In the genomic region with DNA sequence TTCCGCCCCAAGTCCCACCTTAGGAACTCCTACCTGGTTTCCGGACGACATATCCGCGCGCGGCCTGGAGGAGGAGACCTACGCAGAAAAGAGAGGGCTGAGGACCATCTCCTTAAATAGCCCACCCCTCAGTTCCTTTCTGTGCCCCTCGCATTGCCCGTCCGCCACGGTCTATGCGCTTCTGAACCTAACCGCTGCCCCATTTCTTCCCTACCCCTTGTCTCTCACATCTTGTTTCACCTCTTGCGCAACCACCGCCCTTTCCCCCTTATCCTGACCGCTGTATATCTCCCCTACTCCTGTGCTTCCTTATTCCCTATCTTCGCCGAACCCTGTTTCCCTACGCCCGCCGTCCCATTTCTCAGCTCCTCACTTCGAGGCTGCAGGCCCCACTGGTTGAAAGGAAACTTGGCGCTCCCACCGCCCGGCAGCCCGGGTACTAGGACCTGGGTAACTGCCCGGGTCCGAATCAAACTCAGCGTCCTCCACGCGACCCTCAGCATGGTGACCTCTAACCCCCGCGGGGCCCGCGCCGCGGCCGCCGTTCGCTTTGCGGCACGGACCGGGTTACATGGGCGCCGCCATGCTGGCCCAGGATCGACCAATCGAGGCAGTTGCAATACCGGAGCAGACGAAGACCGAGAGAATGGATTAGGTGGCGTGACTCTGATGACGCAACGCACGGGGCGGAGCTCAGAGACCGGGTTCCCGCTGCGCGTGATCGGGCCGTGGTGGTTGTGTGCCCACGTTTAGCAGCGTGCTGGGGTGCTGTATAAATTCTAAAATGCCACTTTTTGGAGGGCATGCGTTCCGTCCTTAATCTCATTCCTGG, we compare ENCODE assay signal across 1 cellular context.
TF ChIP-seq lines count a peak whose summit lies in the region.

MRPS15 (minus strand) TSS at position 612 of the 832 bp plus-strand sequence; CDS start at position 503, 109 bp downstream.

TF ChIP-seq in GM12878, 131 proteins besides CTCF, POLR2A, EP300 and RAD21 (continued from another document and continues in another):
- TF ChIP-seq BCL11A (IDR thresholded peaks at IDR 0.05; ENCODE audit: low read depth, low read length) (peak; percentile 25; the same call in 1 of the 2 replicates), POLR2AphosphoS5 (IDR thresholded peaks at IDR 0.05; ENCODE audit: low read length) (peak; percentile 95), SMC3 (IDR thresholded peaks at IDR 0.05; ENCODE audit: borderline replicate concordance, low read length) (no peak), MEF2A (IDR thresholded peaks at IDR 0.05; ENCODE audit: insufficient read depth, low read depth, low read length) (0 out of 2 replicates have a peak, but pooled peaks have one; percentile 40), SMAD5 (IDR thresholded peaks at IDR 0.05; ENCODE audit: low read depth) (peak; percentile 45; the same call in 1 of the 2 replicates), PML (IDR thresholded peaks at IDR 0.05; ENCODE audit: low read length) (no peak; the same call in 1 of the 2 replicates), HDAC2 (IDR thresholded peaks at IDR 0.05) (peak; percentile 99), YBX1 (IDR thresholded peaks at IDR 0.05) (0 out of 2 replicates have a peak, but pooled peaks have one; percentile 14), NFYA (IDR thresholded peaks at IDR 0.05; ENCODE audit: borderline replicate concordance, low read depth, low read length) (no peak), SKIL (IDR thresholded peaks at IDR 0.05; ENCODE audit: low read depth, poor library complexity, severe bottlenecking) (no peak), PAX8 (IDR thresholded peaks at IDR 0.05) (no peak), PAX5 (IDR thresholded peaks at IDR 0.05; ENCODE audit: borderline replicate concordance, low read depth, low read length) (peak; percentile 78; the same call in 1 of the 2 replicates), TCF7 (IDR thresholded peaks at IDR 0.05; ENCODE audit: borderline replicate concordance) (peak; percentile 29; the same call in 1 of the 2 replicates), MEF2B (IDR thresholded peaks at IDR 0.05; ENCODE audit: partially characterized antibody, poor library complexity, severe bottlenecking) (peak; percentile 21), HSF1 (IDR thresholded peaks at IDR 0.05; ENCODE audit: low read depth, low read length) (no peak), RCOR1 (conservative IDR thresholded peaks at IDR 0.05; ENCODE audit: low read depth, low read length) (peak; percentile 34; the same call in 1 of the 2 replicates), NRF1 (conservative IDR thresholded peaks at IDR 0.05; ENCODE audit: low read depth, low read length) (peak; percentile 23; the same call in 1 of the 2 replicates), SIN3A (IDR thresholded peaks at IDR 0.05; ENCODE audit: low read depth, low read length) (peak; percentile 94), RFX5 (IDR thresholded peaks at IDR 0.05; ENCODE audit: low read depth, low read length) (no peak; the same call in 1 of the 2 replicates), JUNB (IDR thresholded peaks at IDR 0.05) (no peak), POLR2AphosphoS2 (IDR thresholded peaks at IDR 0.05; ENCODE audit: low read depth, low read length) (peak; percentile 99), E2F8 (IDR thresholded peaks at IDR 0.05; ENCODE audit: low read depth, partially characterized antibody) (peak; percentile 55), EGR1 (IDR thresholded peaks at IDR 0.05; ENCODE audit: borderline replicate concordance in 1 of 2, low read depth in 2 of 2, low read length in 2 of 2) (peak in 1 of 2 experiments; percentile 52; a peak in 1 of 3 replicates), REST (IDR thresholded peaks at IDR 0.05; ENCODE audit: low read depth, low read length) (no peak), SP1 (IDR thresholded peaks at IDR 0.05; ENCODE audit: low read depth, low read length) (peak; percentile 84), EZH2 (IDR thresholded peaks at IDR 0.05; ENCODE audit: borderline replicate concordance, control insufficient read depth, low read depth, low read length) (no peak), TBL1XR1 (IDR thresholded peaks at IDR 0.05; ENCODE audit: low read depth, low read length) (peak; percentile 72; the same call in 1 of the 2 replicates), KDM1A (IDR thresholded peaks at IDR 0.05; ENCODE audit: borderline replicate concordance) (no peak), IRF3 (IDR thresholded peaks at IDR 0.05) (no peak), NFXL1 (IDR thresholded peaks at IDR 0.05; ENCODE audit: borderline replicate concordance) (0 out of 2 replicates have a peak, but pooled peaks have one; percentile 32), ZNF24 (IDR thresholded peaks at IDR 0.05) (peak; percentile 24; the same call in 1 of the 2 replicates), ZNF384 (IDR thresholded peaks at IDR 0.05; ENCODE audit: borderline replicate concordance, low read depth, low read length) (no peak), ZBTB40 (IDR thresholded peaks at IDR 0.05; ENCODE audit: borderline replicate concordance) (peak; percentile 31; the same call in 1 of the 2 replicates), CHD2 (IDR thresholded peaks at IDR 0.05; ENCODE audit: borderline replicate concordance, low read depth, low read length) (peak; percentile 67; the same call in 1 of the 2 replicates), ZSCAN29 (IDR thresholded peaks at IDR 0.05) (no peak)
- TF ChIP-seq, protein P1, sequence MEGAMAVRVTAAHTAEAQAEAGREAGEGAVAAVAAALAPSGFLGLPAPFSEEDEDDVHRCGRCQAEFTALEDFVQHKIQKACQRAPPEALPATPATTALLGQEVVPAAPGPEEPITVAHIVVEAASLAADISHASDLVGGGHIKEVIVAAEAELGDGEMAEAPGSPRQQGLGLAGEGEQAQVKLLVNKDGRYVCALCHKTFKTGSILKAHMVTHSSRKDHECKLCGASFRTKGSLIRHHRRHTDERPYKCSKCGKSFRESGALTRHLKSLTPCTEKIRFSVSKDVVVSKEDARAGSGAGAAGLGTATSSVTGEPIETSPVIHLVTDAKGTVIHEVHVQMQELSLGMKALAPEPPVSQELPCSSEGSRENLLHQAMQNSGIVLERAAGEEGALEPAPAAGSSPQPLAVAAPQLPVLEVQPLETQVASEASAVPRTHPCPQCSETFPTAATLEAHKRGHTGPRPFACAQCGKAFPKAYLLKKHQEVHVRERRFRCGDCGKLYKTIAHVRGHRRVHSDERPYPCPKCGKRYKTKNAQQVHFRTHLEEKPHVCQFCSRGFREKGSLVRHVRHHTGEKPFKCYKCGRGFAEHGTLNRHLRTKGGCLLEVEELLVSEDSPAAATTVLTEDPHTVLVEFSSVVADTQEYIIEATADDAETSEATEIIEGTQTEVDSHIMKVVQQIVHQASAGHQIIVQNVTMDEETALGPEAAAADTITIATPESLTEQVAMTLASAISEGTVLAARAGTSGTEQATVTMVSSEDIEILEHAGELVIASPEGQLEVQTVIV (IDR thresholded peaks at IDR 0.05; ENCODE audit: borderline replicate concordance, partially characterized antibody): peak; percentile 96
- TF ChIP-seq, protein P2, sequence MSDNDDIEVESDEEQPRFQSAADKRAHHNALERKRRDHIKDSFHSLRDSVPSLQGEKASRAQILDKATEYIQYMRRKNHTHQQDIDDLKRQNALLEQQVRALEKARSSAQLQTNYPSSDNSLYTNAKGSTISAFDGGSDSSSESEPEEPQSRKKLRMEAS (IDR thresholded peaks at IDR 0.05; ENCODE audit: low read depth, low read length): peak; percentile 93
